In genomic region chr7:149028346-149029109, GRCh38 we compare ENCODE assay signal across 8 cellular contexts. TPM values are rescaled to one million over a fixed set of nuclear protein-coding genes. Genes with fewer than 3 reads are reported as not detected.
DNase-seq lines count a peak whose midpoint lies in the region; ATAC-seq and TF ChIP-seq lines count a peak whose summit lies in the region.

Gene PDIA4, minus strand, starts transcription at chr7:149028505. Its CDS starts 97 bp downstream, at chr7:149028408.

- DNase-seq in Caco-2 (peak; percentile 100), HT1080 (ENCODE audit: low read depth) (peak; percentile 99), NOMO-1 treated with DMSO at 0.1 percent for 48 hours (lab: John Stamatoyannopoulos, UW; ENCODE audit: unreplicated experiment) (peak; percentile 92), medulla oblongata (ENCODE audit: extremely low spot score) (peak; percentile 99)
- peak; percentile 99 for DNase-seq in activated CD8-positive, alpha-beta memory T cell treated with anti-CD3 and anti-CD28 coated beads for 4 hours (ENCODE audit: low read depth in 2 of 2)
- peak; percentile 98 to 99 (median 98) for DNase-seq in effector memory CD8-positive, alpha-beta T cell
- DNase-seq in stimulated activated CD8-positive, alpha-beta memory T cell treated with anti-CD3 and anti-CD28 coated beads, Interleukin-12 subunit alpha, Interleukin-12 subunit beta, amount 100 ng/mL, for 1 hour (ENCODE audit: low read depth), result peak; percentile 99

- no peaks in the 10 kb centered on the region for H3K9me3 Mint-ChIP-seq in Caco-2 (ENCODE audit: unreplicated experiment)
- no peaks in the 10 kb centered on the region for H3K9me3 Mint-ChIP-seq in effector memory CD8-positive, alpha-beta T cell

- intact Hi-C loops in Caco-2 (cut with micrococcal nuclease; ENCODE audit: unreplicated experiment), result loop anchor here (1.0 to 5.0 kb wide), 7 partner anchors 37 to 257 kb away; partner anchors contain the start of genes ZNF398, ZNF425, ZNF783 and ZNF786

- H3K4me1 Mint-ChIP-seq in Caco-2 (ENCODE audit: low read depth, unreplicated experiment), result peaks cover 13% of the 10 kb centered on the region
- peaks cover 39 to 41% of the 10 kb centered on the region in 2 donors for H3K4me1 Mint-ChIP-seq in effector memory CD8-positive, alpha-beta T cell (ENCODE audit: low read depth in 2 of 2)

- peak within 1 kb of the TSS; percentile 68 for H3K27ac Mint-ChIP-seq in Caco-2 (ENCODE audit: unreplicated experiment)
- peak within 1 kb of the TSS; percentile 94 to 95 for H3K27ac Mint-ChIP-seq in effector memory CD8-positive, alpha-beta T cell

- peak within 1 kb of the TSS; percentile 78 for H3K4me3 Mint-ChIP-seq in Caco-2 (ENCODE audit: unreplicated experiment)
- peak within 1 kb of the TSS; percentile 84 to 91 for H3K4me3 Mint-ChIP-seq in effector memory CD8-positive, alpha-beta T cell

- no peaks in the 10 kb centered on the region for H3K4me1 ChIP-seq in Caco-2

- H3K9me3 ChIP-seq in Caco-2, result no peaks in the 10 kb centered on the region

- H3K27me3 ChIP-seq in Caco-2 (replicated peaks; ENCODE audit: control insufficient read depth, insufficient read depth, low read length), result no peaks in the 10 kb centered on the region

- TF ChIP-seq CTCF in Caco-2 (IDR thresholded peaks at IDR 0.05; ENCODE audit: insufficient read depth in 1 of 2, low read depth in 1 of 2, low read length in 1 of 2, severe bottlenecking in 1 of 2, unreplicated experiment in 1 of 2), result peak in 1 of 2 experiments; percentile 16

- POLR2A ChIA-PET in Caco-2 (lab: Charles Lee), result interaction anchor here (0.6 to 1.3 kb wide), 2 partner anchors 36 to 329 kb away, joined by 3 to 7 read pairs; no protein-coding TSS in a partner anchor

- BruUV-seq in Caco-2 (replicated peaks; lab: Mats Ljungman, UMichigan), result no TSS peak

- H3K4me3 ChIP-seq in Caco-2 (ENCODE audit: low read depth, low read length), result peak within 1 kb of the TSS; percentile 69

- ATAC-seq in GM21360 (IDR thresholded peaks at IDR 0.05; ENCODE audit: unreplicated experiment), result peak; percentile 89
- ATAC-seq in effector memory CD8-positive, alpha-beta T cell (replicated peaks), result peak; percentile 84

- CTCF ChIA-PET in Caco-2 (lab: Charles Lee), result interaction anchor here (0.6 to 1.1 kb wide), 4 partner anchors 23 to 38 kb away, joined by 3 read pairs; no protein-coding TSS in a partner anchor

- H3K36me3 ChIP-seq in Caco-2 (ENCODE audit: control insufficient read depth, insufficient read depth, low read length), result no peaks in the 10 kb centered on the region

- peaks cover 19% of the 10 kb centered on the region for H3K36me3 Mint-ChIP-seq in Caco-2 (ENCODE audit: insufficient read depth, unreplicated experiment)
- peaks cover 17% of the 10 kb centered on the region for H3K36me3 Mint-ChIP-seq in effector memory CD8-positive, alpha-beta T cell (ENCODE audit: insufficient read depth)

- no peaks in the 10 kb centered on the region for H3K27me3 Mint-ChIP-seq in Caco-2 (ENCODE audit: insufficient read depth, unreplicated experiment)
- H3K27me3 Mint-ChIP-seq in effector memory CD8-positive, alpha-beta T cell, result no peaks in the 10 kb centered on the region

RNA-seq across cellular contexts. Expression of gene PDIA4, which starts in this region (rescaled TPM):
- 192 and 197 TPM in 2 replicates for total RNA-seq in Caco-2 (2022)
- total RNA-seq in HT1080 (2014; rRNA removed; shearing (Covaris generic)), result 159 and 183 TPM in 2 replicates
- 232 TPM in 2 replicates for polyA plus RNA-seq in HT1080 (2015; cell fraction: cytosol; rRNA removed)
- 456 and 488 TPM in 2 replicates for polyA plus RNA-seq in HT1080 (2015; cell fraction: nucleus; rRNA removed)

Comparison
In these comparisons a context has a peak if more than half of its experiments do, and no peak if none do; other contexts are left out.
1. Peak in every context shown above with its lines: DNase-seq, ATAC-seq and H3K4me3 ChIP-seq.